ENCODE assay signal across 15 cellular contexts in genomic region chr14:56115471-56115870, GRCh38. TPM values are rescaled to one million over a fixed set of nuclear protein-coding genes. Genes with fewer than 3 reads are reported as not detected.
DNase-seq lines count a peak whose midpoint lies in the region; ATAC-seq and TF ChIP-seq lines count a peak whose summit lies in the region.
"Had no signal": no experiment of that assay in that cellular context is flagged by ENCODE, and none has a peak within 500 bp of the region (broad histone marks: within the 10 kb centered on the region; RNA-seq: fewer than 3 reads in every experiment).

No MANE protein-coding gene starts in this region.

- TF ChIP-seq CTCF in glutamatergic neuron (IDR thresholded peaks at IDR 0.05; ENCODE audit: partially characterized antibody, unreplicated experiment), result no peak

- ATAC-seq in GM19035 (IDR thresholded peaks at IDR 0.05; ENCODE audit: unreplicated experiment) (no peak), GM18502 (IDR thresholded peaks at IDR 0.05; ENCODE audit: poor library complexity, unreplicated experiment) (no peak)

- H3K36me3 Mint-ChIP-seq in glutamatergic neuron (ENCODE audit: unreplicated experiment), result peaks cover 6% of the 10 kb centered on the region

- H3K27me3 Mint-ChIP-seq in glutamatergic neuron (ENCODE audit: unreplicated experiment), result peaks cover 16% of the 10 kb centered on the region

- H3K9me3 Mint-ChIP-seq in glutamatergic neuron (ENCODE audit: unreplicated experiment), result peaks cover 27% of the 10 kb centered on the region

- peak; percentile 29 for DNase-seq in NCI-H2171 treated with DMSO at 0.1 percent for 48 hours (lab: John Stamatoyannopoulos, UW)
- no peak for DNase-seq in NCI-H2171 (lab: John Stamatoyannopoulos, UW)
- peak; percentile 54 for DNase-seq in NCI-H69 (lab: John Stamatoyannopoulos, UW)
- peak; percentile 48 for DNase-seq in glutamatergic neuron
- peak; percentile 43 for DNase-seq in retina
- DNase-seq in HuH-7.5 (ENCODE audit: low spot score), result no peak
- DNase-seq: H7, NCI-H1436 treated with DMSO at 0.1 percent for 48 hours, NCI-H345, NCI-H774, Peyer's patch, SHP77 had no signal

- H3K4me1 Mint-ChIP-seq in glutamatergic neuron (ENCODE audit: low read depth, unreplicated experiment), result peaks cover 28% of the 10 kb centered on the region

- H3K4me3 Mint-ChIP-seq in glutamatergic neuron (ENCODE audit: unreplicated experiment), result peak overlapping the region; percentile 64

- H3K27ac Mint-ChIP-seq in glutamatergic neuron (ENCODE audit: unreplicated experiment), result peak overlapping the region; percentile 76

RNA-seq across cellular contexts. Expression of gene PELI2, which starts 2.7 kb away (rescaled TPM):
- total RNA-seq in glutamatergic neuron (ENCODE audit: unreplicated experiment), result 158 TPM
- total RNA-seq: A172 had no signal

Comparison
In these comparisons a context has a peak if more than half of its experiments do, and no peak if none do; other contexts are left out.
1. DNase-seq: peak in NCI-H2171 treated with DMSO at 0.1 percent for 48 hours (single experiment), NCI-H69 (single experiment), glutamatergic neuron (single experiment) and retina (single experiment); none in NCI-H2171 (single experiment) and HuH-7.5 (single experiment).